In genomic region chr4:3714642-3715001, GRCh38 we compare ENCODE assay signal across 24 cellular contexts. TPM values are rescaled to one million over a fixed set of nuclear protein-coding genes. Genes with fewer than 3 reads are reported as not detected.
"Had no signal": no experiment of that assay in that cellular context is flagged by ENCODE, and none has a peak within 500 bp of the region (broad histone marks: within the 10 kb centered on the region; RNA-seq: fewer than 3 reads in every experiment).

No MANE protein-coding gene starts in this region.

- H3K4me1 ChIP-seq: Peyer's patch, SJSA1 had no signal

- H3K9me3 ChIP-seq: Peyer's patch had no signal

- FAIRE-seq: TTC549 had no signal

- H3K27ac ChIP-seq: Peyer's patch, SJSA1 had no signal

- H3K36me3 ChIP-seq: Peyer's patch, SJSA1 had no signal

- H3K4me3 ChIP-seq: Peyer's patch, SJSA1 had no signal

- DNase-seq: activated B cell treated with CpG ODN at 0.5 μM for 24 hours; activated CD4-positive, alpha-beta T cell treated with anti-CD3 and anti-CD28 coated beads for 1 hour; activated CD4-positive, alpha-beta T cell treated with anti-CD3 and anti-CD28 coated beads, Interleukin-2, amount 10 ng/mL, durations not matched to agents 24 days and 14 days; activated CD4-positive, alpha-beta T cell treated with anti-CD3 and anti-CD28 coated beads, Interleukin-2, amount 50 U/mL, for 48 hours; activated CD8-positive, alpha-beta memory T cell treated with anti-CD3 and anti-CD28 coated beads, Interleukin-2, amount 10 ng/mL, durations not matched to agents 7 days and 5 days; activated effector memory CD4-positive, alpha-beta T cell treated with Interleukin-2 at 50 U/mL for 16 hours; activated naive CD4-positive, alpha-beta T cell; activated T-cell treated with anti-CD3 and anti-CD28 coated beads, Interleukin-2, amount 50 U/mL, for 24 hours; Kasumi-1; NCI-H1105 treated with DMSO at 0.1 percent for 48 hours; NCI-H1436 treated with DMSO at 0.1 percent for 48 hours; NCI-H187; NCI-H2081; NCI-H510A treated with DMSO at 0.1 percent for 48 hours; NCI-H69; NK-92 treated with Interleukin-12 subunit alpha and Interleukin-12 subunit beta, amount 100 ng/mL, for 24 hours; OCI-M1; Peyer's patch; SHP77; T-helper 17 cell; T-helper 9 cell had no signal

- H3K27me3 ChIP-seq: Peyer's patch had no signal

- ATAC-seq: activated CD8-positive, alpha-beta memory T cell treated with anti-CD3 and anti-CD28 coated beads, Interleukin-2, amount 10 ng/mL, durations not matched to agents 7 days and 5 days; T-helper 17 cell had no signal

RNA-seq across cellular contexts. Expression of gene ADRA2C, which starts 51.6 kb away (rescaled TPM):
- total RNA-seq: activated B cell treated with CpG ODN at 0.5 μM for 24 hours; activated CD4-positive, alpha-beta T cell treated with anti-CD3 and anti-CD28 coated beads, Interleukin-2, amount 10 ng/mL, durations not matched to agents 24 days and 14 days; activated CD8-positive, alpha-beta memory T cell treated with anti-CD3 and anti-CD28 coated beads, Interleukin-2, amount 10 ng/mL, durations not matched to agents 7 days and 5 days; activated T-helper 1 cell treated with anti-CD3 and anti-CD28 coated beads, Interleukin-12 subunit alpha, Interleukin-12 subunit beta, Interleukin-2, Interleukin-4 antibody, amounts not matched to agents 30 ng/mL and 10 ng/mL and 1 ng/mL, durations not matched to agents 14 hours and 24 hours and 36 hours; SJSA1; T-helper 17 cell had no signal
